In genomic region chr1:116570358-116571214, GRCh38 we compare ENCODE assay signal across 8 cellular contexts. TPM values are rescaled to one million over a fixed set of nuclear protein-coding genes. Genes with fewer than 3 reads are reported as not detected.
A peak's percentile ranks its signal among the peaks of the same experiment; 100 is the strongest.
DNase-seq lines count a peak whose midpoint lies in the region; ATAC-seq and TF ChIP-seq lines count a peak whose summit lies in the region.

TSS of gene CD58 (minus strand) at chr1:116571026. CDS start at chr1:116570972, 54 bp downstream.

- peak within 1 kb of the TSS; percentile 90 for H3K4me3 ChIP-seq in GM23338
- H3K4me3 ChIP-seq in SK-N-MC, result peak within 1 kb of the TSS; percentile 98

- peaks cover 35% of the 10 kb centered on the region for H3K4me1 Mint-ChIP-seq in GM23338
- peaks cover 56% of the 10 kb centered on the region for H3K4me1 Mint-ChIP-seq in activated naive CD4-positive, alpha-beta T cell treated with anti-CD3 and anti-CD28 coated beads, Interleukin-2, amount 10 ng/mL, durations not matched to agents 7 days and 5 days

- peak within 1 kb of the TSS; percentile 75 for H3K4me3 Mint-ChIP-seq in GM23338
- peak within 1 kb of the TSS; percentile 75 for H3K4me3 Mint-ChIP-seq in activated naive CD4-positive, alpha-beta T cell treated with anti-CD3 and anti-CD28 coated beads, Interleukin-2, amount 10 ng/mL, durations not matched to agents 7 days and 5 days

- DNase-seq in GF-D8 (lab: John Stamatoyannopoulos, UW) (peak; percentile 65), GM23338 (ENCODE audit: low spot score) (peak; percentile 91), LHCN-M2 (ENCODE audit: low read depth) (peak; percentile 77), SK-N-MC (ENCODE audit: low read depth, low spot score) (no peak), globus pallidus (ENCODE audit: low spot score) (peak; percentile 71), occipital lobe (lab: John Stamatoyannopoulos, UW) (peak; percentile 65)
- peak; percentile 87 for DNase-seq in activated naive CD4-positive, alpha-beta T cell treated with anti-CD3 and anti-CD28 coated beads, Interleukin-2, amount 10 ng/mL, durations not matched to agents 7 days and 5 days

- CTCF ChIA-PET in activated naive CD4-positive, alpha-beta T cell treated with anti-CD3 and anti-CD28 coated beads, Interleukin-2, amount 10 ng/mL, durations not matched to agents 7 days and 5 days (lab: Charles Lee), result interaction anchor here (0.7 to 1.0 kb wide), 4 partner anchors 19 to 85 kb away, joined by 3 to 4 read pairs (median 3); no protein-coding TSS in a partner anchor

- H4K20me1 ChIP-seq in GM23338 (replicated peaks; ENCODE audit: insufficient read depth), result no peaks in the 10 kb centered on the region

- peak within 1 kb of the TSS; percentile 80 for H3K27ac ChIP-seq in GM23338 (ENCODE audit: low read depth)
- peak within 1 kb of the TSS; percentile 39 for H3K27ac ChIP-seq in SK-N-MC
- H3K27ac ChIP-seq in temporal lobe (ENCODE audit: low read depth, low read length), result peak within 1 kb of the TSS; percentile 68

- ATAC-seq in GM23338, result peak; percentile 87

- no peaks in the 10 kb centered on the region for H3K36me3 Mint-ChIP-seq in GM23338 (ENCODE audit: low read depth)
- peaks cover 22% of the 10 kb centered on the region for H3K36me3 Mint-ChIP-seq in activated naive CD4-positive, alpha-beta T cell treated with anti-CD3 and anti-CD28 coated beads, Interleukin-2, amount 10 ng/mL, durations not matched to agents 7 days and 5 days

- peak within 1 kb of the TSS; percentile 98 for H2AFZ ChIP-seq in GM23338

- H3K4me1 ChIP-seq in GM23338 (ENCODE audit: insufficient read depth), result peaks cover 22% of the 10 kb centered on the region

- no peaks in the 10 kb centered on the region for H3K9me3 ChIP-seq in SK-N-MC (ENCODE audit: low read depth, low read length)

- peak within 1 kb of the TSS; percentile 49; the same call in 1 of the 2 replicates for H3K27ac Mint-ChIP-seq in GM23338
- peak within 1 kb of the TSS; percentile 79 for H3K27ac Mint-ChIP-seq in activated naive CD4-positive, alpha-beta T cell treated with anti-CD3 and anti-CD28 coated beads, Interleukin-2, amount 10 ng/mL, durations not matched to agents 7 days and 5 days

- H3K27me3 Mint-ChIP-seq in GM23338 (ENCODE audit: insufficient read depth, low read depth, poor library complexity), result peaks cover 14% of the 10 kb centered on the region
- peaks cover 26% of the 10 kb centered on the region for H3K27me3 Mint-ChIP-seq in activated naive CD4-positive, alpha-beta T cell treated with anti-CD3 and anti-CD28 coated beads, Interleukin-2, amount 10 ng/mL, durations not matched to agents 7 days and 5 days

- H3K36me3 ChIP-seq in GM23338 (ENCODE audit: insufficient read depth) (no peaks in the 10 kb centered on the region), SK-N-MC (ENCODE audit: insufficient read depth, low read length) (no peaks in the 10 kb centered on the region; the same call in 1 of the 2 replicates)

- no peaks in the 10 kb centered on the region; the same call in 1 of the 2 replicates for H3F3A ChIP-seq in GM23338 (replicated peaks; ENCODE audit: low read depth)

- H3K4me2 ChIP-seq in GM23338, result peak within 1 kb of the TSS; percentile 93

- H3K79me2 ChIP-seq in GM23338 (replicated peaks; ENCODE audit: insufficient read depth), result peaks cover 6% of the 10 kb centered on the region; the same call in 1 of the 2 replicates

- no peaks in the 10 kb centered on the region for H3K9me3 Mint-ChIP-seq in GM23338
- H3K9me3 Mint-ChIP-seq in activated naive CD4-positive, alpha-beta T cell treated with anti-CD3 and anti-CD28 coated beads, Interleukin-2, amount 10 ng/mL, durations not matched to agents 7 days and 5 days, result no peaks in the 10 kb centered on the region

- H3K9ac ChIP-seq in SK-N-MC (ENCODE audit: insufficient read length), result peak within 1 kb of the TSS; percentile 89

- H3K27me3 ChIP-seq in GM23338 (ENCODE audit: insufficient read depth), result peaks cover 8% of the 10 kb centered on the region

- no peaks in the 10 kb centered on the region for H3K9me2 ChIP-seq in GM23338 (ENCODE audit: insufficient read depth)

- peak; percentile 47 to 62 for TF ChIP-seq CTCF in GM23338 (conservative IDR thresholded peaks at IDR 0.05; ENCODE audit: low read depth in 2 of 2)

TF ChIP-seq in GM23338, 12 proteins besides CTCF, POLR2A, EP300 and RAD21 (continues in another document):
- TF ChIP-seq NANOG (IDR thresholded peaks at IDR 0.05; ENCODE audit: borderline replicate concordance) (no peak), REST (IDR thresholded peaks at IDR 0.05; ENCODE audit: unreplicated experiment) (no peak), POLR2AphosphoS5 (IDR thresholded peaks at IDR 0.05; ENCODE audit: low read depth) (peak; percentile 67)

RNA-seq across cellular contexts. Expression of gene CD58, which starts in this region (rescaled TPM):
- total RNA-seq in GM23338 (2014; rRNA removed; shearing (Covaris generic)), result 9.2 and 10.3 TPM in 2 replicates
- 11.6 and 12.5 TPM in 2 replicates for polyA plus RNA-seq in GM23338 (2016; fragmentation: Nextera tagmentation; extraction: Ambion mirVana)
- total RNA-seq in LHCN-M2 (2014; rRNA removed) (11.5 and 13.8 TPM in 2 replicates), occipital lobe (7.3 TPM), temporal lobe (4.7 TPM)
- 7.6 TPM for polyA plus RNA-seq in LHCN-M2 (2012)
